20 cellular contexts compared by ENCODE assay signal in the genomic region with DNA sequence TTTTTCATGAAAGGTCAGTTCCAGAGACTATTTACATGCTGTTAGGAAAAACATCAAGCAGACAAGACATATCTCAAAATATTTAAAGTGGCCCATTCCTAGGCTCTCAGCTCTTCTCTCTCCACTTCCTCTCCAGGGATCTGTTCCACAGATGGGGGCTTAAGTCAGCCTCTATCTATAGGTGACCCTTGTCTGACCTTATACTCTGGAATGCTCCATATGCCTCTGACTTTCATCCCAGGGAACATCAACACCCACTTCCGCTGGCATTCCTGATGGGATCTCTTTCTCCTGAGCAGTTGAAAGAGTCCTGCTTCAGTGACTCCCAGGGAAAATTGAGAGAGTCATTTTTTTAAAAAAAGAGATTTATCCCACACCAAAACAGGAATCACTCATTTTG. TPM values are rescaled to one million over a fixed set of nuclear protein-coding genes. Genes with fewer than 3 reads are reported as not detected.
DNase-seq lines count a peak whose midpoint lies in the region; ATAC-seq and TF ChIP-seq lines count a peak whose summit lies in the region.
"Had no signal": no experiment of that assay in that cellular context is flagged by ENCODE, and none has a peak within 500 bp of the region (broad histone marks: within the 10 kb centered on the region; RNA-seq: fewer than 3 reads in every experiment).

No MANE protein-coding gene starts in this region.

- H3K4me1 ChIP-seq in thoracic aorta (ENCODE audit: control insufficient read depth in 1 of 2, low read depth in 2 of 2), result peaks cover 0 to 10% of the 10 kb centered on the region in 2 donors
- H3K4me1 ChIP-seq in CD8-positive, alpha-beta memory T cell (ENCODE audit: insufficient read depth, low read length), result no peaks in the 10 kb centered on the region
- H3K4me1 ChIP-seq: BE2C had no signal

- no peaks in the 10 kb centered on the region for H3K27me3 ChIP-seq in thoracic aorta (replicated peaks; ENCODE audit: insufficient read depth)
- no peaks in the 10 kb centered on the region for H3K27me3 ChIP-seq in CD8-positive, alpha-beta memory T cell (ENCODE audit: insufficient read depth, low read length, poor library complexity, severe bottlenecking)
- H3K27me3 ChIP-seq: BE2C had no signal

- peak; percentile 34 for DNase-seq in NCI-H2171 treated with DMSO at 0.1 percent for 48 hours (lab: John Stamatoyannopoulos, UW)
- DNase-seq in NCI-H2171 (lab: John Stamatoyannopoulos, UW), result no peak
- DNase-seq in astrocyte of the spinal cord (ENCODE audit: low read depth, low spot score), result peak; percentile 3
- DNase-seq in hepatic stellate cell (ENCODE audit: low spot score), result peak; percentile 37
- no peak for DNase-seq in thoracic aorta (ENCODE audit: low spot score)
- no peak for DNase-seq in CD8-positive, alpha-beta memory T cell
- no peak for DNase-seq in globus pallidus (ENCODE audit: low spot score)
- DNase-seq in anterior cingulate cortex (lab: John Stamatoyannopoulos, UW), result no peak
- DNase-seq: activated naive CD4-positive, alpha-beta T cell treated with anti-CD3 and anti-CD28 coated beads for 36 hours; activated T-cell treated with anti-CD3 and anti-CD28 coated beads for 4 hours; BE2C; Karpas-422; NCI-H1105 treated with DMSO at 0.1 percent for 48 hours; stimulated activated CD4-positive, alpha-beta T cell treated with anti-CD3 and anti-CD28 coated beads, Interleukin-4, amount 100 ng/mL, for 4 hours had no signal

- peaks cover 0 to 3% (median 0%) of the 10 kb centered on the region in 3 donors for H3K4me1 Mint-ChIP-seq in CD8-positive, alpha-beta memory T cell

- H3K36me3 ChIP-seq in thoracic aorta, result no peaks in the 10 kb centered on the region
- H3K36me3 ChIP-seq in CD8-positive, alpha-beta memory T cell (ENCODE audit: insufficient read depth, low read length), result no peaks in the 10 kb centered on the region
- H3K36me3 ChIP-seq: BE2C, gastroesophageal sphincter had no signal

- no peaks in the 10 kb centered on the region for H3K36me3 Mint-ChIP-seq in CD8-positive, alpha-beta memory T cell

- H3K9me3 Mint-ChIP-seq in CD8-positive, alpha-beta memory T cell, result no peaks in the 10 kb centered on the region
- H3K9me3 Mint-ChIP-seq: activated naive CD4-positive, alpha-beta T cell treated with anti-CD3 and anti-CD28 coated beads for 36 hours; dendritic cell treated with granulocyte-macrophage colony-stimulating factor and Interleukin-4, amounts not matched to agents 40 ng/mL and 50 ng/mL, for 4 days had no signal

- TF ChIP-seq CTCF in astrocyte of the spinal cord (IDR thresholded peaks at IDR 0.05; ENCODE audit: low read depth, low read length), result no peak
- no peak for TF ChIP-seq CTCF in thoracic aorta (IDR thresholded peaks at IDR 0.05)

- H3K27ac ChIP-seq in thoracic aorta, result peak overlapping the region; percentile 24 to 61
- no peak overlapping the region for H3K27ac ChIP-seq in CD8-positive, alpha-beta memory T cell (ENCODE audit: low read depth, low read length)
- H3K27ac ChIP-seq: 22Rv1, epithelial cell of prostate, gastroesophageal sphincter, parathyroid adenoma, skin epidermis had no signal

- POLR2A ChIA-PET in CD8-positive, alpha-beta memory T cell (lab: Charles Lee), result no interaction called here

- H3K4me3 ChIP-seq in astrocyte of the spinal cord (ENCODE audit: low read depth, low read length) (no peak overlapping the region), thoracic aorta (no peak overlapping the region)
- no peak overlapping the region for H3K4me3 ChIP-seq in CD8-positive, alpha-beta memory T cell (ENCODE audit: low read length)
- H3K4me3 ChIP-seq: gastroesophageal sphincter, skin epidermis had no signal

- ATAC-seq in thoracic aorta (ENCODE audit: insufficient number of reproducible peaks, low FRiP score, low read depth), result no peak
- ATAC-seq: gastroesophageal sphincter had no signal

- no peaks in the 10 kb centered on the region for H3K9me3 ChIP-seq in thoracic aorta
- no peaks in the 10 kb centered on the region for H3K9me3 ChIP-seq in CD8-positive, alpha-beta memory T cell (ENCODE audit: low read length)
- H3K9me3 ChIP-seq: BE2C, gastroesophageal sphincter had no signal

- peaks cover 3 to 26% of the 10 kb centered on the region in 2 donors for H3K27me3 Mint-ChIP-seq in CD8-positive, alpha-beta memory T cell

- in situ Hi-C loops in astrocyte of the spinal cord (cut with HindIII; ENCODE audit: low sequenced_read_pairs), result no loop called here

- no peak overlapping the region for H3K27ac Mint-ChIP-seq in CD8-positive, alpha-beta memory T cell
- H3K27ac Mint-ChIP-seq: activated naive CD4-positive, alpha-beta T cell treated with anti-CD3 and anti-CD28 coated beads for 36 hours; dendritic cell treated with granulocyte-macrophage colony-stimulating factor and Interleukin-4, amounts not matched to agents 40 ng/mL and 50 ng/mL, for 4 days had no signal

- CTCF ChIA-PET in CD8-positive, alpha-beta memory T cell (lab: Charles Lee), result interaction anchor here (0.7 to 1.7 kb wide), 4 partner anchors 10 to 215 kb away, joined by 3 to 9 read pairs (median 3); no protein-coding TSS in a partner anchor

- no peak overlapping the region for H3K4me3 Mint-ChIP-seq in CD8-positive, alpha-beta memory T cell
- H3K4me3 Mint-ChIP-seq: activated naive CD4-positive, alpha-beta T cell treated with anti-CD3 and anti-CD28 coated beads for 36 hours; dendritic cell treated with granulocyte-macrophage colony-stimulating factor and Interleukin-4, amounts not matched to agents 40 ng/mL and 50 ng/mL, for 4 days had no signal

RNA-seq across cellular contexts. Expression of a gene that starts 11.5 kb away (rescaled TPM):
- 10 to 100 TPM; 54.2 to 58.3 TPM for total RNA-seq in thoracic aorta
- total RNA-seq in CD8-positive, alpha-beta memory T cell, result 10 to 100 TPM in 1 of 2 experiments, 1 to 10 TPM in 1; 9.8 to 10.3 TPM
- 8.2 TPM for polyA plus RNA-seq in CD8-positive, alpha-beta memory T cell

RNA-seq across cellular contexts. Expression of a gene that starts 43.4 kb away (rescaled TPM):
- total RNA-seq in thoracic aorta, result 100 to 1,000 TPM; 345 to 412 TPM
- 100 to 1,000 TPM; 197 to 203 TPM for total RNA-seq in CD8-positive, alpha-beta memory T cell
- 191 TPM for polyA plus RNA-seq in CD8-positive, alpha-beta memory T cell

Comparison
In these comparisons a context has a peak if more than half of its experiments do, and no peak if none do; other contexts are left out.
1. DNase-seq: peak in NCI-H2171 treated with DMSO at 0.1 percent for 48 hours (single experiment), astrocyte of the spinal cord (single experiment) and hepatic stellate cell (single experiment); none in NCI-H2171 (single experiment), thoracic aorta (single experiment), CD8-positive, alpha-beta memory T cell (0 of 5), globus pallidus (single experiment) and anterior cingulate cortex (0 of 58).
2. RNA of a gene that starts 11.5 kb away (total RNA-seq): 54.2 to 58.3 TPM in thoracic aorta; 9.8 to 10.3 TPM in CD8-positive, alpha-beta memory T cell; every median in the first group is over 4 times any median in the second.